ENCODE assay signal across 19 cellular contexts in genomic region chr3:195870442-195870841, GRCh38. TPM values are rescaled to one million over a fixed set of nuclear protein-coding genes. Genes with fewer than 3 reads are reported as not detected.
DNase-seq lines count a peak whose midpoint lies in the region; ATAC-seq and TF ChIP-seq lines count a peak whose summit lies in the region.
"Had no signal": no experiment of that assay in that cellular context is flagged by ENCODE, and none has a peak within 500 bp of the region (broad histone marks: within the 10 kb centered on the region; RNA-seq: fewer than 3 reads in every experiment).

No MANE protein-coding gene starts in this region.

- no TSS peak for BruUV-seq in Panc1 (replicated peaks; lab: Mats Ljungman, UMichigan)

- H3F3A ChIP-seq in GM23248 (ENCODE audit: insufficient read depth) (no peaks in the 10 kb centered on the region), smooth muscle cell (ENCODE audit: low read depth) (no peaks in the 10 kb centered on the region)

- CTCF ChIA-PET in Panc1 (lab: Charles Lee) (interaction anchor here (0.5 to 1.0 kb wide), 2 partner anchors 9 to 24 kb away, joined by 6 read pairs; no protein-coding TSS in a partner anchor), HEK293T (lab: Yijun Ruan, JAX) (no interaction called here)

- no peak overlapping the region for H3K4me2 ChIP-seq in GM23248 (ENCODE audit: unreplicated experiment)
- no peak overlapping the region for H3K4me2 ChIP-seq in smooth muscle cell
- H3K4me2 ChIP-seq: BLaER1 had no signal

- in situ Hi-C loops in GM23248 (cut with MboI), result no loop called here
- in situ Hi-C loops in Panc1 (cut with HindIII; ENCODE audit: low pct_unique_long_range_greater_than_20kb, low sequenced_read_pairs), result no loop called here

- H4K20me1 ChIP-seq in GM23248 (ENCODE audit: insufficient read depth), result no peaks in the 10 kb centered on the region
- peaks cover 4% of the 10 kb centered on the region for H4K20me1 ChIP-seq in smooth muscle cell (ENCODE audit: low read depth)

- POLR2A ChIA-PET in Panc1 (lab: Charles Lee), result no interaction called here
- POLR2A ChIA-PET in HEK293T (lab: Yijun Ruan, JAX), result no interaction called here

- peak; percentile 66 for ATAC-seq in Panc1
- peak; percentile 87 for ATAC-seq in foreskin keratinocyte
- no peak for ATAC-seq in HG02840 (IDR thresholded peaks at IDR 0.05; ENCODE audit: low FRiP score, unreplicated experiment)
- ATAC-seq in GM21737 (IDR thresholded peaks at IDR 0.05; ENCODE audit: unreplicated experiment), result no peak
- ATAC-seq: gastroesophageal sphincter, HepG2 had no signal

- DNase-seq in GM23248, result peak; percentile 44
- DNase-seq in Panc1 (ENCODE audit: low read depth, low spot score), result no peak
- peak in 1 of 2 donors; percentile 66 for DNase-seq in foreskin keratinocyte
- no peak for DNase-seq in smooth muscle cell (lab: John Stamatoyannopoulos, UW; ENCODE audit: unreplicated experiment)
- no peak for DNase-seq in activated CD4-positive, CD25-positive, alpha-beta regulatory T cell (lab: John Stamatoyannopoulos, UW)
- DNase-seq in HEK293T (ENCODE audit: extremely low spot score), result no peak
- DNase-seq: activated CD4-positive, alpha-beta T cell treated with anti-CD3 and anti-CD28 coated beads, Interleukin-2, amount 50 U/mL, for 1 hour; activated naive CD4-positive, alpha-beta T cell treated with Interleukin-2 at 50 U/mL for 16 hours; H9; naive B cell; NCI-H524 treated with DMSO at 0.1 percent for 48 hours had no signal

- H3K79me2 ChIP-seq in GM23248 (ENCODE audit: insufficient read depth) (no peaks in the 10 kb centered on the region), smooth muscle cell (ENCODE audit: low read depth) (no peaks in the 10 kb centered on the region)
- H3K79me2 ChIP-seq: parathyroid adenoma had no signal

- no peaks in the 10 kb centered on the region for H3K36me3 ChIP-seq in GM23248 (ENCODE audit: low read depth)
- H3K36me3 ChIP-seq in Panc1 (ENCODE audit: control insufficient read depth, insufficient read depth, low read length), result no peaks in the 10 kb centered on the region; the same call in 1 of the 2 replicates
- H3K36me3 ChIP-seq in smooth muscle cell (ENCODE audit: low read depth), result no peaks in the 10 kb centered on the region

- H3K9me3 ChIP-seq in GM23248 (ENCODE audit: low read depth), result no peaks in the 10 kb centered on the region
- H3K9me3 ChIP-seq in Panc1 (ENCODE audit: control insufficient read depth, insufficient read depth, low read depth, low read length), result no peaks in the 10 kb centered on the region
- H3K9me3 ChIP-seq in smooth muscle cell (replicated peaks; ENCODE audit: low read depth), result no peaks in the 10 kb centered on the region
- H3K9me3 ChIP-seq: BLaER1, gastroesophageal sphincter, thoracic aorta had no signal

- TF ChIP-seq CTCF in Panc1 (IDR thresholded peaks at IDR 0.05) (no peak), foreskin keratinocyte (conservative IDR thresholded peaks at IDR 0.05) (no peak), smooth muscle cell (IDR thresholded peaks at IDR 0.05; ENCODE audit: borderline replicate concordance, insufficient read depth, poor library complexity, severe bottlenecking) (no peak)

- H3K9me2 ChIP-seq in GM23248 (ENCODE audit: insufficient read depth), result no peaks in the 10 kb centered on the region

- no peak overlapping the region for H2AFZ ChIP-seq in GM23248
- H2AFZ ChIP-seq in smooth muscle cell (ENCODE audit: low read depth), result no peak overlapping the region
- H2AFZ ChIP-seq: parathyroid adenoma had no signal

- 76 to 86% methylated on average over 7 of the region's 7 CpGs for WGBS in GM23248 (ENCODE audit: low coverage in 1 of 2, low lambda C conversion rate in 2 of 2, missing lambda C conversion rate in 2 of 2), 2 experiments
- 86% methylated on average over 7 of the region's 7 CpGs for WGBS in smooth muscle cell (ENCODE audit: low lambda C conversion rate)

- H3K4me3 ChIP-seq in GM23248, result no peak overlapping the region
- H3K4me3 ChIP-seq in Panc1 (ENCODE audit: low read depth in 2 of 2, low read length in 2 of 2), result no peak overlapping the region
- no peak overlapping the region for H3K4me3 ChIP-seq in smooth muscle cell
- H3K4me3 ChIP-seq: BLaER1, gastroesophageal sphincter, thoracic aorta had no signal

- H3K27ac ChIP-seq in GM23248 (no peak overlapping the region), Panc1 (ENCODE audit: low read length) (no peak overlapping the region), foreskin keratinocyte (no peak overlapping the region), smooth muscle cell (ENCODE audit: low read depth) (peak overlapping the region; percentile 24)
- H3K27ac ChIP-seq: BLaER1, gastroesophageal sphincter, parathyroid adenoma, thoracic aorta had no signal

- intact Hi-C loops in Panc1 (cut with micrococcal nuclease; ENCODE audit: unreplicated experiment), result no loop called here

- H3K27me3 ChIP-seq in GM23248 (replicated peaks; ENCODE audit: insufficient read depth) (no peaks in the 10 kb centered on the region), Panc1 (ENCODE audit: control insufficient read depth, insufficient read depth, low read length) (no peaks in the 10 kb centered on the region), foreskin keratinocyte (no peaks in the 10 kb centered on the region), smooth muscle cell (ENCODE audit: low read depth) (no peaks in the 10 kb centered on the region)
- H3K27me3 ChIP-seq: BLaER1, gastroesophageal sphincter had no signal

- H3K4me1 ChIP-seq in GM23248 (ENCODE audit: insufficient read depth) (no peaks in the 10 kb centered on the region), Panc1 (ENCODE audit: control insufficient read depth, insufficient read depth, low read length) (peaks cover 5% of the 10 kb centered on the region; the same call in 1 of the 2 replicates), foreskin keratinocyte (no peaks in the 10 kb centered on the region), smooth muscle cell (ENCODE audit: low read depth) (no peaks in the 10 kb centered on the region)
- H3K4me1 ChIP-seq: BLaER1, parathyroid adenoma had no signal

- no peak overlapping the region for H3K9ac ChIP-seq in GM23248
- no peak overlapping the region for H3K9ac ChIP-seq in smooth muscle cell (ENCODE audit: low read depth)
- H3K9ac ChIP-seq: BLaER1, parathyroid adenoma had no signal

TF ChIP-seq in HEK293T, 16 proteins besides CTCF, POLR2A, EP300 and RAD21:
- TF ChIP-seq CTBP1 (IDR thresholded peaks at IDR 0.05; ENCODE audit: borderline replicate concordance) (no peak), LEF1 (IDR thresholded peaks at IDR 0.05; ENCODE audit: borderline replicate concordance) (no peak), SP1 (IDR thresholded peaks at IDR 0.05) (no peak), BHLHE40 (IDR thresholded peaks at IDR 0.05; ENCODE audit: borderline replicate concordance) (no peak), FOXM1 (IDR thresholded peaks at IDR 0.05; ENCODE audit: borderline replicate concordance) (no peak), SUZ12 (IDR thresholded peaks at IDR 0.05) (no peak), FOXK2 (IDR thresholded peaks at IDR 0.05) (no peak), TARDBP (IDR thresholded peaks at IDR 0.05) (no peak), ZNF384 (IDR thresholded peaks at IDR 0.05) (no peak), ELF4 (IDR thresholded peaks at IDR 0.05) (no peak), L3MBTL2 (conservative IDR thresholded peaks at IDR 0.05) (no peak), HDGF (IDR thresholded peaks at IDR 0.05; ENCODE audit: borderline replicate concordance) (no peak), NFRKB (IDR thresholded peaks at IDR 0.05) (no peak), FOXA1 (IDR thresholded peaks at IDR 0.05) (no peak), ARNT (IDR thresholded peaks at IDR 0.05) (no peak)
- TF ChIP-seq, protein P1, sequence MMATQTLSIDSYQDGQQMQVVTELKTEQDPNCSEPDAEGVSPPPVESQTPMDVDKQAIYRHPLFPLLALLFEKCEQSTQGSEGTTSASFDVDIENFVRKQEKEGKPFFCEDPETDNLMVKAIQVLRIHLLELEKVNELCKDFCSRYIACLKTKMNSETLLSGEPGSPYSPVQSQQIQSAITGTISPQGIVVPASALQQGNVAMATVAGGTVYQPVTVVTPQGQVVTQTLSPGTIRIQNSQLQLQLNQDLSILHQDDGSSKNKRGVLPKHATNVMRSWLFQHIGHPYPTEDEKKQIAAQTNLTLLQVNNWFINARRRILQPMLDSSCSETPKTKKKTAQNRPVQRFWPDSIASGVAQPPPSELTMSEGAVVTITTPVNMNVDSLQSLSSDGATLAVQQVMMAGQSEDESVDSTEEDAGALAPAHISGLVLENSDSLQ (IDR thresholded peaks at IDR 0.05), result no peak

RNA-seq across cellular contexts. Expression of gene TNK2, which starts 37.9 kb away (rescaled TPM):
- total RNA-seq in GM23248 (2014; rRNA removed; shearing (Covaris generic)), result 8.5 and 12.3 TPM in 2 replicates
- polyA plus RNA-seq in GM23248 (2016; fragmentation: Nextera tagmentation; extraction: Ambion mirVana) (3.2 and 3.4 TPM in 2 replicates), foreskin keratinocyte (28.1 and 30.7 TPM in 2 replicates), smooth muscle cell (2.8 and 8.2 TPM in 2 replicates)
- total RNA-seq in Panc1 (2021; ENCODE audit: unreplicated experiment) (72.3 TPM), foreskin keratinocyte (26.7 and 29.8 TPM in 2 replicates), smooth muscle cell (4.3 and 10.6 TPM in 2 replicates)
- polyA plus RNA-seq in Panc1 (2012; ENCODE audit: insufficient read length), result 89.5 TPM

RNA-seq across cellular contexts. Expression of gene MUC4, which starts 58.7 kb away (rescaled TPM):
- not detected in 2 replicates for total RNA-seq in GM23248 (2014; rRNA removed; shearing (Covaris generic))
- polyA plus RNA-seq in GM23248 (2016; fragmentation: Nextera tagmentation; extraction: Ambion mirVana) (not detected in 2 replicates), foreskin keratinocyte (not detected in 2 replicates), smooth muscle cell (0.52 TPM in 1 of 2 replicates, not detected in the other)
- total RNA-seq in Panc1 (2021; ENCODE audit: unreplicated experiment) (0.03 TPM), foreskin keratinocyte (not detected in 2 replicates), smooth muscle cell (not detected in 2 replicates)
- polyA plus RNA-seq in Panc1 (2012; ENCODE audit: insufficient read length), result not detected
- total RNA-seq: HepG2, liver, thoracic aorta had no signal
- polyA plus RNA-seq: HepG2, liver had no signal

Comparison
In these comparisons a context has a peak if more than half of its experiments do, and no peak if none do; other contexts are left out.
1. ATAC-seq: peak in Panc1 (single experiment) and foreskin keratinocyte (single experiment); none in HG02840 (single experiment) and GM21737 (single experiment).